In the genomic region with DNA sequence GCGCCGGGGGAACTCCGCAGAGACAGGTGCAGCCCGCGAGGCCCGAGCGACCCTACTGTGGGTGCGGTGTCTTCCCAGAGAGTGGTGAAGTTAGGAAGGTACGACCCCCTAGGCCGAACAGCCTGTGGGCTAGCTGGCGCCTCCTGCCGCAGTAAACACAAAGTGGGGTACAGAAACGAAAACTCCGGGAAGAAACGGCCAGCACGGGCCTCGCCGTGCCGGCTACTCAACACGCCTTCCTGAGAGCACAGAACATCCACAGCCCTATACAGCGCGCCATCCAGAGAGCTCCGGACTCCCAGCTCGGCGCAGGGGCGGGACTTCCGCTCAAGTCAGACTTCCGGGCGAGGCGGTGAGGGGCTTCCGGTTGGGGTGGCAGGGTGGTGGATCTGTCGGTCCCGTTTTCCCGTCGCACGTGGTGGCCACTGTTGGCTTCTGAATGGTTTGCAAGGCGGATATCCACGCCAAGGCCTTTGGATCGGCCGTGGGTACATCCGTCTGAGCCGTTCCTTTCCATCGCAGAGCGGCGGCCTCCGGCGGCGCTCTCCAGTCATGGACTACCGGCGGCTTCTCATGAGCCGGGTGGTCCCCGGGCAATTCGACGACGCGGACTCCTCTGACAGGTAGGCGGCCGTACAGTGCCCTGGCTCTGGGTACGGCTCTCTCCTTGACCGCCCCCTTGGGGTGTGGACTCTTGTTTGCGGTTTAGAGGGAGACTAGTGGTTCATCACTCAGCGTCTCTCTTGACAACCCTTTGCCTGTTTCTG, we compare ENCODE assay signal across 8 cellular contexts. TPM values are rescaled to one million over a fixed set of nuclear protein-coding genes. Genes with fewer than 3 reads are reported as not detected.
DNase-seq lines count a peak whose midpoint lies in the region; ATAC-seq and TF ChIP-seq lines count a peak whose summit lies in the region.

A gene (minus strand): TSS at position 292 of the 767 bp plus-strand sequence. CDS start 2,569 bp downstream, outside the sequence.
A gene (plus strand): TSS at position 358 of the 767 bp plus-strand sequence. CDS start 195 bp downstream, at position 553.

- BruUV-seq in Caco-2 (replicated peaks; lab: Mats Ljungman, UMichigan), result TSS peak; percentile 52

- intact Hi-C loops in Caco-2 (cut with micrococcal nuclease; ENCODE audit: unreplicated experiment), result loop anchor here (1.0 to 2.0 kb wide), 3 partner anchors 43 to 226 kb away; a partner anchor contains a TSS

- no peaks in the 10 kb centered on the region for H3K27me3 Mint-ChIP-seq in Caco-2 (ENCODE audit: insufficient read depth, unreplicated experiment)
- no peaks in the 10 kb centered on the region for H3K27me3 Mint-ChIP-seq in activated CD8-positive, alpha-beta memory T cell treated with anti-CD3 and anti-CD28 coated beads, Interleukin-2, amount 10 ng/mL, durations not matched to agents 7 days and 5 days

- H3K9ac ChIP-seq in endocrine pancreas (ENCODE audit: control insufficient read depth, insufficient read depth, low read length), result peak within 1 kb of the TSS; percentile 89

- H3K9me3 ChIP-seq in Caco-2 (no peaks in the 10 kb centered on the region), endocrine pancreas (ENCODE audit: control insufficient read depth, low read length) (no peaks in the 10 kb centered on the region)

- H3K36me3 ChIP-seq in Caco-2 (ENCODE audit: control insufficient read depth, insufficient read depth, low read length), result no peaks in the 10 kb centered on the region
- H3K36me3 ChIP-seq in endocrine pancreas (ENCODE audit: control insufficient read depth, insufficient read depth, low read length), result no peaks in the 10 kb centered on the region

- peak within 1 kb of the TSS; percentile 77 for H3K4me3 Mint-ChIP-seq in Caco-2 (ENCODE audit: unreplicated experiment)
- peak within 1 kb of the TSS; percentile 90 for H3K4me3 Mint-ChIP-seq in activated CD8-positive, alpha-beta memory T cell treated with anti-CD3 and anti-CD28 coated beads, Interleukin-2, amount 10 ng/mL, durations not matched to agents 7 days and 5 days

- H3K4me1 Mint-ChIP-seq in Caco-2 (ENCODE audit: low read depth, unreplicated experiment), result peaks cover 34% of the 10 kb centered on the region
- H3K4me1 Mint-ChIP-seq in activated CD8-positive, alpha-beta memory T cell treated with anti-CD3 and anti-CD28 coated beads, Interleukin-2, amount 10 ng/mL, durations not matched to agents 7 days and 5 days, result peaks cover 43% of the 10 kb centered on the region

- H3K4me3 ChIP-seq in Caco-2 (ENCODE audit: low read depth, low read length) (peak within 1 kb of the TSS; percentile 59), endocrine pancreas (ENCODE audit: control insufficient read depth, insufficient read depth, low read length) (peak within 1 kb of the TSS; percentile 88)

- H3K27me3 ChIP-seq in Caco-2 (replicated peaks; ENCODE audit: control insufficient read depth, insufficient read depth, low read length), result no peaks in the 10 kb centered on the region
- no peaks in the 10 kb centered on the region for H3K27me3 ChIP-seq in endocrine pancreas (ENCODE audit: control insufficient read depth, insufficient read depth, low read length)

- peaks cover 43% of the 10 kb centered on the region for H3K36me3 Mint-ChIP-seq in Caco-2 (ENCODE audit: insufficient read depth, unreplicated experiment)
- H3K36me3 Mint-ChIP-seq in activated CD8-positive, alpha-beta memory T cell treated with anti-CD3 and anti-CD28 coated beads, Interleukin-2, amount 10 ng/mL, durations not matched to agents 7 days and 5 days, result peaks cover 20% of the 10 kb centered on the region

- POLR2A ChIA-PET in Caco-2 (lab: Charles Lee), result interaction anchor here (0.5 to 1.5 kb wide), 12 partner anchors 23 to 208 kb away, joined by 3 to 11 read pairs (median 4); a partner anchor contains a TSS

- H3K27ac Mint-ChIP-seq in Caco-2 (ENCODE audit: unreplicated experiment), result peak within 1 kb of the TSS; percentile 99
- peak within 1 kb of the TSS; percentile 96 for H3K27ac Mint-ChIP-seq in activated CD8-positive, alpha-beta memory T cell treated with anti-CD3 and anti-CD28 coated beads, Interleukin-2, amount 10 ng/mL, durations not matched to agents 7 days and 5 days

- peaks cover 17% of the 10 kb centered on the region for H3K4me1 ChIP-seq in Caco-2
- H3K4me1 ChIP-seq in endocrine pancreas (ENCODE audit: control insufficient read depth, insufficient read depth, low read length), result peaks cover 6% of the 10 kb centered on the region

- CTCF ChIA-PET in Caco-2 (lab: Charles Lee), result interaction anchor here (0.6 to 1.0 kb wide), 7 partner anchors 14 to 225 kb away, joined by 3 to 8 read pairs (median 4); a partner anchor contains a TSS
- CTCF ChIA-PET in activated CD8-positive, alpha-beta memory T cell treated with anti-CD3 and anti-CD28 coated beads, Interleukin-2, amount 10 ng/mL, durations not matched to agents 7 days and 5 days (lab: Charles Lee), result interaction anchor here (1.3 to 1.7 kb wide), 3 partner anchors 20 to 114 kb away, joined by 3 to 5 read pairs (median 3); no protein-coding TSS in a partner anchor

- DNase-seq in Caco-2, result peak; percentile 95
- DNase-seq in HT1080 (ENCODE audit: low read depth), result peak; percentile 95
- peak; percentile 81 to 97 for DNase-seq in NOMO-1 (lab: John Stamatoyannopoulos, UW; ENCODE audit: unreplicated experiment in 2 of 2)
- DNase-seq in activated CD8-positive, alpha-beta memory T cell treated with anti-CD3 and anti-CD28 coated beads, Interleukin-2, amount 10 ng/mL, durations not matched to agents 7 days and 5 days, result peak; percentile 97
- DNase-seq in mesenteric fat pad (ENCODE audit: low spot score), result peak; percentile 99
- DNase-seq in stimulated activated CD8-positive, alpha-beta memory T cell treated with anti-CD3 and anti-CD28 coated beads, Interleukin-15, amount 100 ng/mL, for 1 hour (ENCODE audit: low read depth), result peak; percentile 87

- TF ChIP-seq CTCF in Caco-2 (IDR thresholded peaks at IDR 0.05; ENCODE audit: insufficient read depth in 1 of 2, low read depth in 1 of 2, low read length in 1 of 2, severe bottlenecking in 1 of 2, unreplicated experiment in 1 of 2), result peak in 1 of 2 experiments; percentile 27

- no peaks in the 10 kb centered on the region for H3K9me3 Mint-ChIP-seq in Caco-2 (ENCODE audit: unreplicated experiment)
- H3K9me3 Mint-ChIP-seq in activated CD8-positive, alpha-beta memory T cell treated with anti-CD3 and anti-CD28 coated beads, Interleukin-2, amount 10 ng/mL, durations not matched to agents 7 days and 5 days (ENCODE audit: low read depth), result no peaks in the 10 kb centered on the region

- ATAC-seq in GM21367 (IDR thresholded peaks at IDR 0.05; ENCODE audit: unreplicated experiment), result peak; percentile 96
- ATAC-seq in activated CD8-positive, alpha-beta memory T cell treated with anti-CD3 and anti-CD28 coated beads, Interleukin-2, amount 10 ng/mL, durations not matched to agents 7 days and 5 days, result peak; percentile 97

RNA-seq across cellular contexts. Expression of the first gene that starts in this region (rescaled TPM):
- 0.26 and 0.59 TPM in 2 replicates for total RNA-seq in Caco-2 (2022)
- total RNA-seq in HT1080 (2014; rRNA removed; shearing (Covaris generic)), result 0.03 and 0.20 TPM in 2 replicates
- 0.11 TPM in 1 of 2 replicates, not detected in the other for polyA plus RNA-seq in HT1080 (2015; cell fraction: cytosol; rRNA removed)
- 0.03 TPM in 1 of 2 replicates, not detected in the other for polyA plus RNA-seq in HT1080 (2015; cell fraction: nucleus; rRNA removed)
- total RNA-seq in activated CD8-positive, alpha-beta memory T cell treated with anti-CD3 and anti-CD28 coated beads, Interleukin-2, amount 10 ng/mL, durations not matched to agents 7 days and 5 days, result under 1 TPM in 1 of 2 experiments, not detected in 1; 0.18 TPM
- total RNA-seq in mesenteric fat pad, result not detected

RNA-seq across cellular contexts. Expression of the second gene that starts in this region (rescaled TPM):
- total RNA-seq in Caco-2 (2022) (34.2 and 36.1 TPM in 2 replicates), mesenteric fat pad (29.5 TPM)
- 71.9 and 83.4 TPM in 2 replicates for total RNA-seq in HT1080 (2014; rRNA removed; shearing (Covaris generic))
- polyA plus RNA-seq in HT1080 (2015; cell fraction: cytosol; rRNA removed), result 37.2 and 48.1 TPM in 2 replicates
- polyA plus RNA-seq in HT1080 (2015; cell fraction: nucleus; rRNA removed), result 54.4 and 66.6 TPM in 2 replicates
- 10 to 100 TPM; 26.1 to 42.5 TPM for total RNA-seq in activated CD8-positive, alpha-beta memory T cell treated with anti-CD3 and anti-CD28 coated beads, Interleukin-2, amount 10 ng/mL, durations not matched to agents 7 days and 5 days

Comparison
In these comparisons a context has a peak if more than half of its experiments do, and no peak if none do; other contexts are left out.
1. Peak in every context shown above with its lines: DNase-seq, ATAC-seq and H3K4me3 ChIP-seq.